ENCODE assay signal across 19 cellular contexts in genomic region chr20:49478754-49479689, GRCh38. TPM values are rescaled to one million over a fixed set of nuclear protein-coding genes. Genes with fewer than 3 reads are reported as not detected.
DNase-seq lines count a peak whose midpoint lies in the region; FAIRE-seq and TF ChIP-seq lines count a peak whose summit lies in the region.
"Had no signal": no experiment of that assay in that cellular context is flagged by ENCODE, and none has a peak within 500 bp of the region (broad histone marks: within the 10 kb centered on the region; RNA-seq: fewer than 3 reads in every experiment).

No MANE protein-coding gene starts in this region.

- POLR2A ChIA-PET in OCI-LY7 (lab: Charles Lee) = no interaction called here

- H3K27ac ChIP-seq in osteoblast (ENCODE audit: low read depth, low read length) (no peak overlapping the region), OCI-LY7 (ENCODE audit: low read depth, low read length, poor library complexity, severe bottlenecking) (no peak overlapping the region)
- H3K27ac ChIP-seq: A549; BLaER1 treated with 17β-estradiol and CSF1 and Interleukin-3, amounts not matched to agents 10 nM and 100 nM had no signal

- H3K4me3 Mint-ChIP-seq in glutamatergic neuron (ENCODE audit: unreplicated experiment) = no peak overlapping the region
- H3K4me3 Mint-ChIP-seq: CD8-positive, alpha-beta memory T cell had no signal

- peak; percentile 9 for DNase-seq in NCI-H69 (lab: John Stamatoyannopoulos, UW)
- peak; percentile 6 for DNase-seq in bronchial epithelial cell (ENCODE audit: low read depth)
- no peak for DNase-seq in glutamatergic neuron
- DNase-seq in osteoblast (ENCODE audit: insufficient read length, low spot score, missing footprints) = peak; percentile 43
- DNase-seq in OCI-LY7 (ENCODE audit: low spot score) = no peak
- DNase-seq in OCI-M2 (lab: John Stamatoyannopoulos, UW; ENCODE audit: unreplicated experiment) = no peak
- no peak for DNase-seq in activated CD4-positive, alpha-beta T cell treated with anti-CD3 and anti-CD28 coated beads, Interleukin-2, amount 50 U/mL, for 4 hours
- DNase-seq in activated CD4-positive, alpha-beta T cell treated with anti-CD3 and anti-CD28 coated beads for 1 hour = no peak
- DNase-seq: CD8-positive, alpha-beta memory T cell; DMS79; HCEC 1CT; MV-4-11; NCI-H1930; NCI-H2171; NCI-H446 treated with DMSO at 0.1 percent for 48 hours; NCI-H774; SHP77 had no signal

- H3K9me3 ChIP-seq in osteoblast (ENCODE audit: low read depth, low read length) (no peaks in the 10 kb centered on the region), OCI-LY7 (ENCODE audit: low read length) (no peaks in the 10 kb centered on the region)
- H3K9me3 ChIP-seq: A549; BLaER1 treated with 17β-estradiol and CSF1 and Interleukin-3, amounts not matched to agents 10 nM and 100 nM had no signal

- H3K4me2 ChIP-seq in osteoblast (ENCODE audit: insufficient read depth, low read length) (no peak overlapping the region), OCI-LY7 (ENCODE audit: low read length) (no peak overlapping the region)
- H3K4me2 ChIP-seq: A549; BLaER1 treated with 17β-estradiol and CSF1 and Interleukin-3, amounts not matched to agents 10 nM and 100 nM had no signal

- H3K36me3 ChIP-seq in bronchial epithelial cell (ENCODE audit: control insufficient read depth, insufficient read depth, low read length) = no peaks in the 10 kb centered on the region
- H3K36me3 ChIP-seq in osteoblast (ENCODE audit: insufficient read depth, low read length) = no peaks in the 10 kb centered on the region
- H3K36me3 ChIP-seq in OCI-LY7 (ENCODE audit: insufficient read depth, low read length) = no peaks in the 10 kb centered on the region
- H3K36me3 ChIP-seq: BLaER1 treated with 17β-estradiol and CSF1 and Interleukin-3, amounts not matched to agents 10 nM and 100 nM had no signal

- peak overlapping the region; percentile 4 for H3K27ac Mint-ChIP-seq in glutamatergic neuron (ENCODE audit: unreplicated experiment)
- H3K27ac Mint-ChIP-seq: CD8-positive, alpha-beta memory T cell had no signal

- CTCF ChIA-PET in OCI-LY7 (lab: Charles Lee; ENCODE audit: unreplicated experiment) = no interaction called here

- H4K20me1 ChIP-seq in osteoblast (ENCODE audit: insufficient read depth, low read length) (no peaks in the 10 kb centered on the region), OCI-LY7 (ENCODE audit: insufficient read depth, low read length) (no peaks in the 10 kb centered on the region)

- H2AFZ ChIP-seq in osteoblast (ENCODE audit: low read length) (no peak overlapping the region), OCI-LY7 (ENCODE audit: low read length) (no peak overlapping the region)

- peaks cover 2% of the 10 kb centered on the region for H3K9me3 Mint-ChIP-seq in glutamatergic neuron (ENCODE audit: unreplicated experiment)

- H3K79me2 ChIP-seq in osteoblast (ENCODE audit: insufficient read depth, low read length) (no peaks in the 10 kb centered on the region), OCI-LY7 (ENCODE audit: insufficient read depth, low read depth, low read length) (no peaks in the 10 kb centered on the region)

- TF ChIP-seq CTCF in bronchial epithelial cell (IDR thresholded peaks at IDR 0.05; ENCODE audit: insufficient read depth, low read length, severe bottlenecking) (no peak), glutamatergic neuron (IDR thresholded peaks at IDR 0.05; ENCODE audit: partially characterized antibody, unreplicated experiment) (no peak), osteoblast (IDR thresholded peaks at IDR 0.05; ENCODE audit: extremely low read depth, low read depth, low read length) (no peak), OCI-LY7 (conservative IDR thresholded peaks at IDR 0.05; ENCODE audit: low read length) (no peak)

- BruUV-seq in OCI-LY7 (replicated peaks; lab: Mats Ljungman, UMichigan) = no TSS peak

- no peak overlapping the region for H3K4me3 ChIP-seq in bronchial epithelial cell (ENCODE audit: low read depth, low read length)
- no peak overlapping the region for H3K4me3 ChIP-seq in osteoblast (ENCODE audit: insufficient read depth, low read length)
- H3K4me3 ChIP-seq in OCI-LY7 (ENCODE audit: low read depth, low read length, poor library complexity, severe bottlenecking) = no peak overlapping the region
- H3K4me3 ChIP-seq: A549; BLaER1 treated with 17β-estradiol and CSF1 and Interleukin-3, amounts not matched to agents 10 nM and 100 nM had no signal

- intact Hi-C loops in OCI-LY7 (cut with micrococcal nuclease; ENCODE audit: unreplicated experiment) = no loop called here

- H3K27me3 Mint-ChIP-seq in glutamatergic neuron (ENCODE audit: unreplicated experiment) = peaks cover 15% of the 10 kb centered on the region

- H3K9me2 ChIP-seq in OCI-LY7 (ENCODE audit: insufficient read depth, low read length) = no peaks in the 10 kb centered on the region

- no peak for FAIRE-seq in bronchial epithelial cell (lab: Jason Lieb, UNC)
- FAIRE-seq: A549 had no signal

- H3K4me1 ChIP-seq in osteoblast (ENCODE audit: insufficient read depth, low read length) (no peaks in the 10 kb centered on the region), OCI-LY7 (ENCODE audit: insufficient read depth, low read length, poor library complexity, severe bottlenecking) (no peaks in the 10 kb centered on the region)

- H3K36me3 Mint-ChIP-seq in glutamatergic neuron (ENCODE audit: unreplicated experiment) = no peaks in the 10 kb centered on the region

- H3K27me3 ChIP-seq in bronchial epithelial cell (ENCODE audit: control insufficient read depth, insufficient read depth, low read length) = peaks cover 2% of the 10 kb centered on the region
- H3K27me3 ChIP-seq in osteoblast (ENCODE audit: insufficient read depth, low read length) = peaks cover 43% of the 10 kb centered on the region

- peaks cover 9% of the 10 kb centered on the region for H3K4me1 Mint-ChIP-seq in glutamatergic neuron (ENCODE audit: low read depth, unreplicated experiment)

RNA-seq across cellular contexts. Expression of gene KCNB1, which starts 3.4 kb away (rescaled TPM):
- total RNA-seq in bronchial epithelial cell (not detected in 2 replicates), glutamatergic neuron (ENCODE audit: unreplicated experiment) (3.1 TPM), osteoblast (under 0.01 TPM in 2 replicates), OCI-LY7 (2022) (0.07 TPM in 1 of 2 replicates, not detected in the other)
- total RNA-seq in OCI-LY7 (2014; rRNA removed; shearing (Covaris generic)) = 0.03 TPM in 1 of 2 replicates, not detected in the other

Comparison
In these comparisons a context has a peak if more than half of its experiments do, and no peak if none do; other contexts are left out.
1. DNase-seq: peak in NCI-H69 (single experiment), bronchial epithelial cell (single experiment) and osteoblast (single experiment); none in glutamatergic neuron (single experiment), OCI-LY7 (single experiment), OCI-M2 (single experiment), activated CD4-positive, alpha-beta T cell treated with anti-CD3 and anti-CD28 coated beads, Interleukin-2, amount 50 U/mL, for 4 hours (0 of 2) and activated CD4-positive, alpha-beta T cell treated with anti-CD3 and anti-CD28 coated beads for 1 hour (single experiment).